In the genomic region with DNA sequence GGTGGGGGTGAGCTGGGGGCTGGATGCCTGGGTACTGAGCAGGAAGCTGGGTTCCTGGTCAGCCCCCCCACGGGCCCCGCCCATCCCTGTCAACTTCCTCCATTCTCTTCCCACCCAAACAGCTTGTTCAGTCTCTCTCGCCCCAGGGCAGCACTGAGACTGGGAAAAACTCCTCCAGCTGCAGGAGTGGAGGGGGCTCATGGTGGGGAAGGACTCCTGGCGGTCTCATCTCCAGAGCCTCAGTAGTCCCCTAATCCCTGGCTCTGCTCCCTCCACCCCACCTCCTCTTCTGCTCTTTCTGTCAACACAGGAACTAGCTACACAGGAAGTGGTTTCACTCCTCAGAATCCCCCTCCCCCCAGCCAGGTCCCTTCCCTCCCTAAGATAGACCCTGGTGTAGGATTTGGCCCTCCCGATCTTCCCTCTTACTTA, we compare ENCODE assay signal across 8 cellular contexts. TPM values are rescaled to one million over a fixed set of nuclear protein-coding genes. Genes with fewer than 3 reads are reported as not detected.
DNase-seq lines count a peak whose midpoint lies in the region; ATAC-seq, FAIRE-seq and TF ChIP-seq lines count a peak whose summit lies in the region.

A gene with protein sequence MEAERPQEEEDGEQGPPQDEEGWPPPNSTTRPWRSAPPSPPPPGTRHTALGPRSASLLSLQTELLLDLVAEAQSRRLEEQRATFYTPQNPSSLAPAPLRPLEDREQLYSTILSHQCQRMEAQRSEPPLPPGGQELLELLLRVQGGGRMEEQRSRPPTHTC (minus strand): TSS at position 36 of the 432 bp plus-strand sequence. CDS start 130 bp downstream, outside the sequence.

- H3K4me3 ChIP-seq in GM12865 (ENCODE audit: low read depth, low read length): peak within 1 kb of the TSS; percentile 67
- H3K4me3 ChIP-seq in left ventricle myocardium inferior: peak within 1 kb of the TSS; percentile 83
- H3K4me3 ChIP-seq in small intestine (ENCODE audit: low read depth in 1 of 2, low read length in 2 of 2): peak within 1 kb of the TSS; percentile 68 to 83

- H3K4me3 Mint-ChIP-seq in activated naive CD4-positive, alpha-beta T cell treated with anti-CD3 and anti-CD28 coated beads for 36 hours: peak within 1 kb of the TSS; percentile 95

- peaks cover 23% of the 10 kb centered on the region for H3K36me3 Mint-ChIP-seq in activated naive CD4-positive, alpha-beta T cell treated with anti-CD3 and anti-CD28 coated beads for 36 hours (ENCODE audit: low read depth)

- H3K9me3 Mint-ChIP-seq in activated naive CD4-positive, alpha-beta T cell treated with anti-CD3 and anti-CD28 coated beads for 36 hours: no peaks in the 10 kb centered on the region

- ATAC-seq in HG03571 (IDR thresholded peaks at IDR 0.05; ENCODE audit: unreplicated experiment): no peak

- DNase-seq in GM12865 (ENCODE audit: low read depth) (peak; percentile 79), OCI-M2 (lab: John Stamatoyannopoulos, UW; ENCODE audit: unreplicated experiment) (peak; percentile 91), left ventricle myocardium inferior (peak; percentile 73), small intestine (peak; percentile 52), DMS79 (lab: John Stamatoyannopoulos, UW) (no peak), AG20443 (ENCODE audit: low spot score) (no peak)
- peak; percentile 76 for DNase-seq in activated naive CD4-positive, alpha-beta T cell treated with anti-CD3 and anti-CD28 coated beads for 36 hours

- peaks cover 53% of the 10 kb centered on the region for H3K4me1 Mint-ChIP-seq in activated naive CD4-positive, alpha-beta T cell treated with anti-CD3 and anti-CD28 coated beads for 36 hours (ENCODE audit: low read depth)

- H3K9me3 ChIP-seq in left ventricle myocardium inferior (replicated peaks) (no peaks in the 10 kb centered on the region), small intestine (ENCODE audit: control insufficient read depth, low read depth) (no peaks in the 10 kb centered on the region)

- peak within 1 kb of the TSS; percentile 98 for H3K27ac ChIP-seq in left ventricle myocardium inferior (replicated peaks)
- H3K27ac ChIP-seq in small intestine (ENCODE audit: low read depth in 1 of 2, low read length in 1 of 2): peak within 1 kb of the TSS; percentile 81 to 94

- intact Hi-C loops in activated naive CD4-positive, alpha-beta T cell treated with anti-CD3 and anti-CD28 coated beads for 36 hours (cut with micrococcal nuclease): loop anchor here (5.0 to 10.0 kb wide), 4 partner anchors 455 to 1012 kb away; a partner anchor contains a TSS
- intact Hi-C loops in left ventricle myocardium inferior (cut with micrococcal nuclease): no loop called here

- H3K27me3 ChIP-seq in left ventricle myocardium inferior (ENCODE audit: low read depth) (no peaks in the 10 kb centered on the region), small intestine (ENCODE audit: control insufficient read depth in 2 of 2, insufficient read depth in 2 of 2, low read length in 2 of 2) (no peaks in the 10 kb centered on the region)

- peak within 1 kb of the TSS; percentile 99 for H3K27ac Mint-ChIP-seq in activated naive CD4-positive, alpha-beta T cell treated with anti-CD3 and anti-CD28 coated beads for 36 hours

- CTCF ChIA-PET in activated naive CD4-positive, alpha-beta T cell treated with anti-CD3 and anti-CD28 coated beads for 36 hours (lab: Charles Lee): interaction anchor here (0.5 to 1.4 kb wide), 5 partner anchors 33 to 233 kb away, joined by 3 to 6 read pairs (median 3); no protein-coding TSS in a partner anchor

- H3K4me1 ChIP-seq in left ventricle myocardium inferior: peaks cover 85% of the 10 kb centered on the region
- H3K4me1 ChIP-seq in small intestine (ENCODE audit: control insufficient read depth in 2 of 2, insufficient read depth in 1 of 2, low read depth in 1 of 2, low read length in 1 of 2): peaks cover 10 to 12% of the 10 kb centered on the region in 2 donors

- TF ChIP-seq CTCF in GM12865 (IDR thresholded peaks at IDR 0.05; ENCODE audit: insufficient read depth, low read depth, low read length, missing control alignments) (no peak), left ventricle myocardium inferior (IDR thresholded peaks at IDR 0.05; ENCODE audit: borderline replicate concordance) (no peak)

- WGBS in small intestine, 3 donors: 14 to 44% (median 33%) methylated on average over 5 of the region's 5 CpGs

- FAIRE-seq in small intestine (lab: Jason Lieb, UNC): no peak

- H3K36me3 ChIP-seq in left ventricle myocardium inferior: peaks cover 5% of the 10 kb centered on the region
- H3K36me3 ChIP-seq in small intestine (ENCODE audit: control insufficient read depth in 2 of 2, insufficient read depth in 2 of 2, low read length in 2 of 2): no peaks in the 10 kb centered on the region

- H3K27me3 Mint-ChIP-seq in activated naive CD4-positive, alpha-beta T cell treated with anti-CD3 and anti-CD28 coated beads for 36 hours (ENCODE audit: low read depth): no peaks in the 10 kb centered on the region

RNA-seq across cellular contexts. Expression of the gene that starts here (rescaled TPM):
- total RNA-seq in activated naive CD4-positive, alpha-beta T cell treated with anti-CD3 and anti-CD28 coated beads for 36 hours: 10 to 100 TPM; 71.8 to 72.1 TPM
- total RNA-seq in left ventricle myocardium inferior: 5.0 TPM
- polyA plus RNA-seq in small intestine: 10 to 100 TPM in 2 of 3 donors, 1 to 10 TPM in 1; 6.0 to 31.3 (median 13.9) TPM

Comparison
In these comparisons a context has a peak if more than half of its experiments do, and no peak if none do; other contexts are left out.
1. RNA of the gene that starts here (total RNA-seq): 71.8 to 72.1 TPM in activated naive CD4-positive, alpha-beta T cell treated with anti-CD3 and anti-CD28 coated beads for 36 hours; 5.0 TPM in left ventricle myocardium inferior (single experiment); every median in the first group is over 10 times any median in the second.
2. DNase-seq: peak in GM12865 (single experiment), OCI-M2 (single experiment), activated naive CD4-positive, alpha-beta T cell treated with anti-CD3 and anti-CD28 coated beads for 36 hours (single experiment), left ventricle myocardium inferior (single experiment) and small intestine (single experiment); none in DMS79 (single experiment) and AG20443 (single experiment).
3. Peak in every context shown above with its lines, with median percentiles within 50 percentile points of each other: H3K4me3 ChIP-seq.